In the genomic region with DNA sequence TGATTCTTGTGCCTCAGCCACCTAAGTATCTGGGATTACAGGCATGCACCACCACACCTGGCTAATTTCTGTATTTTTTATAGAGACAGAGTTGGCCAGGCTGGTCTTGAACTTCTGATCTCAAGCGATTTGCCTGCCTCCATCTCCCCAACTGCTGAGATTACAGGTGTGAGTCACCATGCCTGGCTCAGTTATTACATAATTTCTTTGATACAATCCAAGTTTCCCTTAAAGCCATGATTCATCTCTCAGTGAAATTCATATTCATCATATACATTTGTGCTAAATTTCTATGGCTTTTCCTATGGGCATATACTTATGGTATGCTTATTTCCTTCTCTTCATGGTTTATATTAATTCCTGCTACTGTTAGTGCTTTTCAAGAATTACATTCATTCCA, we compare ENCODE assay signal across 31 cellular contexts. TPM values are rescaled to one million over a fixed set of nuclear protein-coding genes. Genes with fewer than 3 reads are reported as not detected.
"Had no signal": no experiment of that assay in that cellular context is flagged by ENCODE, and none has a peak within 500 bp of the region (broad histone marks: within the 10 kb centered on the region; RNA-seq: fewer than 3 reads in every experiment).

No MANE protein-coding gene starts in this region.

- H3K4me3 ChIP-seq: SJCRH30 had no signal

- H3K4me1 Mint-ChIP-seq: brain had no signal

- H3K9me3 ChIP-seq: SJCRH30, SK-N-SH had no signal

- H3K27me3 ChIP-seq: SJCRH30 had no signal

- H3K4me1 ChIP-seq: SJCRH30 had no signal

- FAIRE-seq: astrocyte had no signal

- H3K36me3 ChIP-seq: SJCRH30 had no signal

- H3K27ac Mint-ChIP-seq: activated CD8-positive, alpha-beta T cell treated with anti-CD3 and anti-CD28 coated beads, Interleukin-2, amount 10 ng/mL, durations not matched to agents 7 days and 5 days; activated naive CD4-positive, alpha-beta T cell treated with anti-CD3 and anti-CD28 coated beads, Interleukin-2, amount 10 ng/mL, durations not matched to agents 7 days and 5 days; activated T-cell treated with anti-CD3 and anti-CD28 coated beads, Interleukin-2, amount 50 U/mL, for 24 hours; brain had no signal

- H3K36me3 Mint-ChIP-seq: brain had no signal

- ATAC-seq: activated CD8-positive, alpha-beta T cell treated with anti-CD3 and anti-CD28 coated beads, Interleukin-2, amount 10 ng/mL, durations not matched to agents 7 days and 5 days; Panc1; Right ventricle myocardium inferior had no signal

- H3K27ac ChIP-seq: SJCRH30 had no signal

- H3K4me2 ChIP-seq: SK-N-SH had no signal

- H3K4me3 Mint-ChIP-seq: activated CD8-positive, alpha-beta T cell treated with anti-CD3 and anti-CD28 coated beads, Interleukin-2, amount 10 ng/mL, durations not matched to agents 7 days and 5 days; activated naive CD4-positive, alpha-beta T cell treated with anti-CD3 and anti-CD28 coated beads, Interleukin-2, amount 10 ng/mL, durations not matched to agents 7 days and 5 days; activated T-cell treated with anti-CD3 and anti-CD28 coated beads, Interleukin-2, amount 50 U/mL, for 24 hours; brain had no signal

- H3K9ac ChIP-seq: SK-N-SH had no signal

- H3K27me3 Mint-ChIP-seq: brain had no signal

- DNase-seq: activated CD4-positive, alpha-beta T cell treated with anti-CD3 and anti-CD28 coated beads for 48 hours; activated CD4-positive, alpha-beta T cell treated with anti-CD3 and anti-CD28 coated beads, Interleukin-2, amount 50 U/mL, for 4 hours; activated CD8-positive, alpha-beta memory T cell treated with anti-CD3 and anti-CD28 coated beads, Interleukin-2, amount 50 U/mL, for 48 hours; activated CD8-positive, alpha-beta T cell treated with anti-CD3 and anti-CD28 coated beads, Interleukin-2, amount 10 ng/mL, durations not matched to agents 7 days and 5 days; activated gamma-delta T cell; activated naive CD4-positive, alpha-beta T cell treated with anti-CD3 and anti-CD28 coated beads, Interleukin-2, amount 10 ng/mL, durations not matched to agents 7 days and 5 days; activated T-cell treated with anti-CD3 and anti-CD28 coated beads, Interleukin-2, amount 50 U/mL, for 24 hours; amniotic stem cell; cerebellar nuclear complex; IMR-90; Kasumi-1; KBM-7; NCI-H1048; NCI-H146; NCI-H187 treated with DMSO at 0.1 percent for 48 hours; NCI-H2081 treated with DMSO at 0.1 percent for 48 hours; NCI-H2171 treated with DMSO at 0.1 percent for 48 hours; NCI-H345; NCI-H510A; NCI-H526 treated with DMSO at 0.1 percent for 48 hours; NK-92 treated with Interleukin-12 subunit alpha and Interleukin-12 subunit beta, amount 100 ng/mL, for 24 hours; OCI-M1; RPMI8226; SJCRH30; SK-N-SH; SW 1271 had no signal

- H3K9me3 Mint-ChIP-seq: activated naive CD4-positive, alpha-beta T cell treated with anti-CD3 and anti-CD28 coated beads, Interleukin-2, amount 10 ng/mL, durations not matched to agents 7 days and 5 days; activated T-cell treated with anti-CD3 and anti-CD28 coated beads, Interleukin-2, amount 50 U/mL, for 24 hours had no signal

RNA-seq across cellular contexts. Expression of gene PZP, which starts 29.1 kb away (rescaled TPM):
- total RNA-seq: activated CD8-positive, alpha-beta T cell treated with anti-CD3 and anti-CD28 coated beads, Interleukin-2, amount 10 ng/mL, durations not matched to agents 7 days and 5 days; astrocyte; IMR-90; SJCRH30; T-helper 1 cell treated with Interleukin-12 subunit alpha and Interleukin-12 subunit beta and Interleukin-4 antibody, amounts not matched to agents 30 ng/mL and 1 ng/mL, for 36 hours had no signal
- polyA plus RNA-seq: IMR-90, SK-N-SH had no signal
